In genomic region chr10:17643755-17644484, GRCh38 we compare ENCODE assay signal across 1 cellular context.
TF ChIP-seq lines count a peak whose summit lies in the region.

TSS of gene STAM (plus strand) at chr10:17644151. CDS start at chr10:17644340, 189 bp downstream.

TF ChIP-seq in K562, 482 proteins besides CTCF, POLR2A, EP300 and RAD21 (continued from another document and continues in another):
- TF ChIP-seq JUN (IDR thresholded peaks at IDR 0.05; ENCODE audit: borderline replicate concordance, low read depth, low read length) (peak; percentile 24; the same call in 1 of the 2 replicates), JUN (CRISPR knock-in tag; IDR thresholded peaks at IDR 0.05; ENCODE audit: borderline replicate concordance) (no peak), MYC (IDR thresholded peaks at IDR 0.05; ENCODE audit: low read depth, low read length) (peak; percentile 44; the same call in 1 of the 2 replicates), MYC (CRISPR knock-in tag; IDR thresholded peaks at IDR 0.05; ENCODE audit: borderline replicate concordance, low read depth) (peak; percentile 20; the same call in 1 of the 2 replicates), ETS1 (conservative IDR thresholded peaks at IDR 0.05; ENCODE audit: control insufficient read depth, low read depth, low read length) (peak; percentile 74), ZNF232 (CRISPR knock-in tag; IDR thresholded peaks at IDR 0.05) (no peak), PHF20 (IDR thresholded peaks at IDR 0.05; ENCODE audit: partially characterized antibody) (peak; percentile 21), PHF21A (IDR thresholded peaks at IDR 0.05; ENCODE audit: borderline replicate concordance, low read depth) (no peak), MBD2 (IDR thresholded peaks at IDR 0.05; ENCODE audit: borderline replicate concordance, low read depth) (no peak), TCF15 (CRISPR knock-in tag; IDR thresholded peaks at IDR 0.05) (no peak), SP1 (CRISPR knock-in tag; IDR thresholded peaks at IDR 0.05) (peak; percentile 71), PKNOX1 (IDR thresholded peaks at IDR 0.05) (peak; percentile 64; the same call in 1 of the 2 replicates), BCLAF1 (IDR thresholded peaks at IDR 0.05; ENCODE audit: borderline replicate concordance in 1 of 2, control insufficient read depth in 1 of 2, low read depth in 2 of 2, low read length in 1 of 2) (0 out of 4 replicates have a peak, but pooled peaks of 1 of the 2 experiments have one; percentile 60), AFF4 (CRISPR knock-in tag; IDR thresholded peaks at IDR 0.05) (peak; percentile 66; the same call in 1 of the 2 replicates), RERE (CRISPR knock-in tag; IDR thresholded peaks at IDR 0.05; ENCODE audit: borderline replicate concordance) (no peak), ZNF24 (IDR thresholded peaks at IDR 0.05) (no peak), HDAC1 (IDR thresholded peaks at IDR 0.05) (peak in 1 of 2 experiments; percentile 86; a peak in 2 of 4 replicates), L3MBTL2 (IDR thresholded peaks at IDR 0.05) (peak; percentile 49), FOXJ2 (tag; IDR thresholded peaks at IDR 0.05) (no peak), ZNF121 (CRISPR knock-in tag; conservative IDR thresholded peaks at IDR 0.05) (peak; percentile 52), HDAC2 (IDR thresholded peaks at IDR 0.05) (0 out of 2 replicates have a peak, but pooled peaks have one; percentile 55), SMARCE1 (IDR thresholded peaks at IDR 0.05) (peak; percentile 15; the same call in 1 of the 2 replicates), RCOR1 (IDR thresholded peaks at IDR 0.05; ENCODE audit: borderline replicate concordance in 1 of 2, low read depth in 2 of 2, low read length in 2 of 2) (0 out of 4 replicates have a peak, but pooled peaks of 1 of the 2 experiments have one; percentile 53), E2F3 (CRISPR knock-in tag; IDR thresholded peaks at IDR 0.05) (0 out of 2 replicates have a peak, but pooled peaks have one; percentile 10), ZFP1 (CRISPR knock-in tag; IDR thresholded peaks at IDR 0.05) (no peak), HEY1 (CRISPR knock-in tag; IDR thresholded peaks at IDR 0.05; ENCODE audit: borderline replicate concordance) (no peak), POLR2B (IDR thresholded peaks at IDR 0.05; ENCODE audit: low read depth, partially characterized antibody) (peak; percentile 73), TFAP4 (CRISPR knock-in tag; IDR thresholded peaks at IDR 0.05; ENCODE audit: borderline replicate concordance) (peak; percentile 92), SMARCA5 (IDR thresholded peaks at IDR 0.05) (0 out of 2 replicates have a peak, but pooled peaks have one; percentile 47), SIRT6 (IDR thresholded peaks at IDR 0.05; ENCODE audit: low read depth, low read length) (no peak), MAZ (CRISPR knock-in tag; conservative IDR thresholded peaks at IDR 0.05 in 1 of 2, IDR thresholded peaks at IDR 0.05 in 1 of 2) (no peak; a peak in 2 of 4 replicates), ZNF12 (CRISPR knock-in tag; IDR thresholded peaks at IDR 0.05) (0 out of 2 replicates have a peak, but pooled peaks have one; percentile 14), PHB2 (IDR thresholded peaks at IDR 0.05; ENCODE audit: low read depth) (no peak), ELF4 (CRISPR knock-in tag; IDR thresholded peaks at IDR 0.05) (no peak), ELF2 (CRISPR knock-in tag; IDR thresholded peaks at IDR 0.05) (no peak), RBBP5 (IDR thresholded peaks at IDR 0.05; ENCODE audit: borderline replicate concordance, insufficient read depth, low read length, poor library complexity, severe bottlenecking) (peak; percentile 96), FOXP1 (CRISPR knock-in tag; IDR thresholded peaks at IDR 0.05) (peak; percentile 43; the same call in 1 of the 2 replicates), KDM5B (IDR thresholded peaks at IDR 0.05; ENCODE audit: insufficient replicate concordance, low read depth, low read length) (peak; percentile 78), CREB3L1 (IDR thresholded peaks at IDR 0.05; ENCODE audit: borderline replicate concordance, low read depth) (0 out of 2 replicates have a peak, but pooled peaks have one; percentile 24), ZZZ3 (IDR thresholded peaks at IDR 0.05) (peak; percentile 81), POLR2AphosphoS2 (IDR thresholded peaks at IDR 0.05; ENCODE audit: low read length) (peak; percentile 45; the same call in 1 of the 2 replicates), ZNF143 (CRISPR knock-in tag; IDR thresholded peaks at IDR 0.05) (peak; percentile 84), RHOXF2B (CRISPR knock-in tag; conservative IDR thresholded peaks at IDR 0.05) (peak; percentile 25; the same call in 1 of the 2 replicates), SIN3A (IDR thresholded peaks at IDR 0.05; ENCODE audit: borderline replicate concordance in 2 of 2, control insufficient read depth in 1 of 2, low read depth in 2 of 2, low read length in 2 of 2) (peak in 1 of 2 experiments; percentile 53; a peak in 1 of 4 replicates), SMAD3 (CRISPR knock-in tag; conservative IDR thresholded peaks at IDR 0.05) (0 out of 2 replicates have a peak, but pooled peaks have one; percentile 5), ZNF354B (CRISPR knock-in tag; IDR thresholded peaks at IDR 0.05) (no peak), SNIP1 (IDR thresholded peaks at IDR 0.05; ENCODE audit: low read depth) (no peak), RFX7 (CRISPR knock-in tag; IDR thresholded peaks at IDR 0.05) (no peak), SMAD1 (IDR thresholded peaks at IDR 0.05; ENCODE audit: low read depth, low read length, partially characterized antibody) (peak; percentile 49), TRIM24 (IDR thresholded peaks at IDR 0.05) (0 out of 4 replicates have a peak, but pooled peaks of 1 of the 2 experiments have one; percentile 7)
